Comparison of ENCODE assay signal across 1 cellular context in the genomic region with DNA sequence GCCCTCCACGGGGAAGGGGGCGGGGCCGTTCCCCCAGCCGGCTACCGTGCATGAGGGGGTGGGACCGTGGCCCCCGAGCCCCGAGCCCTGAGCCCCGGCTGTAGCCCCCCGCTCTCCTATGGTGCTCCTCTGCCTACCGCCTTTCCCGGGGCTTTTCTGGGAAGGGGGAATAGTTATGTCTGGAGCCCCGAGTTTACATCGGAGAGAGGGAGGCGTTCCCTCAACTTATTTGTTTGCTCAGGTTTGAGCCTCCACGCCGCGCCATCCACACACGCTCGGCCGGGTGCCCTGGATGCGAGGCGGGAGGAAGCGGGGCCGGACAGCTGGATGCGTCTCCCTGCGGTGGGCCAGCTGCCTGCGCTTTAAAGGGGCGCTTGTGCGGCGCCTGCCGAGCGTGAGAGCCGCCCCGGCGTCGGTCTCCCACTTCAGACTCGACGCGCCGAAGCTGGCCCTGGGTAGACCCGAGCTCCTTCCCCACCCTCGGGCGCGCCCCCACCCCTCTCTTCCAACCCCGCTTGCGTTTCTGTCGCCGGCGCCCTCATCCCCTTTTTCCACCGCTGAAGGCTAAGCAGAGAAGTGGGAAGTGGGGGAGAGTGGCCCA.
TF ChIP-seq lines count a peak whose summit lies in the region.

No MANE protein-coding gene starts in this region.

TF ChIP-seq in IMR-90, 13 proteins besides CTCF, POLR2A, EP300 and RAD21:
- TF ChIP-seq RFX5 (IDR thresholded peaks at IDR 0.05; ENCODE audit: low read depth, low read length), result no peak
- no peak for TF ChIP-seq MAZ (IDR thresholded peaks at IDR 0.05; ENCODE audit: borderline replicate concordance, low read depth, low read length)
- TF ChIP-seq, protein P1, sequence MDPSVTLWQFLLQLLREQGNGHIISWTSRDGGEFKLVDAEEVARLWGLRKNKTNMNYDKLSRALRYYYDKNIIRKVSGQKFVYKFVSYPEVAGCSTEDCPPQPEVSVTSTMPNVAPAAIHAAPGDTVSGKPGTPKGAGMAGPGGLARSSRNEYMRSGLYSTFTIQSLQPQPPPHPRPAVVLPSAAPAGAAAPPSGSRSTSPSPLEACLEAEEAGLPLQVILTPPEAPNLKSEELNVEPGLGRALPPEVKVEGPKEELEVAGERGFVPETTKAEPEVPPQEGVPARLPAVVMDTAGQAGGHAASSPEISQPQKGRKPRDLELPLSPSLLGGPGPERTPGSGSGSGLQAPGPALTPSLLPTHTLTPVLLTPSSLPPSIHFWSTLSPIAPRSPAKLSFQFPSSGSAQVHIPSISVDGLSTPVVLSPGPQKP (IDR thresholded peaks at IDR 0.05; ENCODE audit: borderline replicate concordance, low read depth, low read length), result no peak
- TF ChIP-seq CHD1 (IDR thresholded peaks at IDR 0.05; ENCODE audit: low read depth, low read length), result no peak
- no peak for TF ChIP-seq MAFK (IDR thresholded peaks at IDR 0.05; ENCODE audit: low read depth, low read length)
- TF ChIP-seq SMC3 (IDR thresholded peaks at IDR 0.05; ENCODE audit: low read depth, low read length), result no peak
- no peak for TF ChIP-seq CEBPB (IDR thresholded peaks at IDR 0.05; ENCODE audit: low read depth, low read length)
- no peak for TF ChIP-seq BHLHE40 (IDR thresholded peaks at IDR 0.05; ENCODE audit: low read depth, low read length)
